Comparison of ENCODE assay signal across 24 cellular contexts in the genomic region with DNA sequence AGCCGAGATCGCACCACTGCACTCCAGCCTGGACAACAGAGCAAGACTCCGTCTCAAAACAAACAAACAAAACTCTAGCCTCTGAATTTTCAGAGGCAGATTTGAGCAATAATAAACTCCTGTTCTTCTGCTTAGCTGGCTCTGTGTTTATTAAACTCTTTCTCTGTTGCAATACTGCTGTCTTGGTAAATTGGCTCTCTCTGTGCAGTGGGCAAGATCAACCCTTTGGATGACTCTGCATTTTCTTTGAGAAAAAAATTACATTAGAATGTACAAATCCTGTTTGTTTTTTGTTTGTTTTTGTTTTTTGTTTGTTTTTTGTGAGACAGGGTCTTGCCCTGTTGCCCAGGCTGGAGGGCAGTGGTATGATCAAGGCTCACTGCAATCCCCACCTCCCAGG. TPM values are rescaled to one million over a fixed set of nuclear protein-coding genes. Genes with fewer than 3 reads are reported as not detected.
"Had no signal": no experiment of that assay in that cellular context is flagged by ENCODE, and none has a peak within 500 bp of the region (broad histone marks: within the 10 kb centered on the region; RNA-seq: fewer than 3 reads in every experiment).

No MANE protein-coding gene starts in this region.

- H3K27me3 ChIP-seq: SJSA1 had no signal

- H3K27me3 Mint-ChIP-seq: IgD-negative memory B cell, T-cell had no signal

- H3K27ac Mint-ChIP-seq: IgD-negative memory B cell; T-cell; T-helper 1 cell treated with Interleukin-12 subunit alpha and Interleukin-12 subunit beta and Interleukin-4 antibody, amounts not matched to agents 30 μg/mL and 1 μg/mL, for 36 hours had no signal

- H3K36me3 ChIP-seq: SJSA1 had no signal

- DNase-seq: KBM-7, NCI-H1092 treated with DMSO at 0.1 percent for 48 hours, NCI-H1436, NCI-H187, NCI-H2029, NCI-H2081 treated with DMSO at 0.1 percent for 48 hours, NCI-H2171, NCI-H226, NCI-H446, NCI-H510A, NCI-H524 treated with DMSO at 0.1 percent for 48 hours, NCI-H69, NCI-H774, PC-3, Right ventricle myocardium superior, SIG-M5, SW 1271, T-cell had no signal

- H3K4me3 ChIP-seq: SJSA1, SK-N-MC had no signal

- H3K4me3 Mint-ChIP-seq: IgD-negative memory B cell; T-cell; T-helper 1 cell treated with Interleukin-12 subunit alpha and Interleukin-12 subunit beta and Interleukin-4 antibody, amounts not matched to agents 30 μg/mL and 1 μg/mL, for 36 hours had no signal

- H3K36me3 Mint-ChIP-seq: IgD-negative memory B cell, T-cell had no signal

- ATAC-seq: Panc1, PC-3, T-cell had no signal

- H3K4me1 Mint-ChIP-seq: IgD-negative memory B cell had no signal

- H3K4me1 ChIP-seq: SJSA1 had no signal

- H3K27ac ChIP-seq: SJSA1, SK-N-MC had no signal

RNA-seq across cellular contexts. Expression of gene RFLNB, which starts 17.3 kb away (rescaled TPM):
- total RNA-seq: HT-29 had no signal
